ENCODE assay signal across 1 cellular context in genomic region chr12:2553388-2554126, GRCh38.
TF ChIP-seq lines count a peak whose summit lies in the region.

No MANE protein-coding gene starts in this region.

TF ChIP-seq in HepG2, 621 proteins besides CTCF, POLR2A, EP300 and RAD21 (continued from another document):
- peak; percentile 39; the same call in 1 of the 2 replicates for TF ChIP-seq MAFF (IDR thresholded peaks at IDR 0.05; ENCODE audit: low read depth, low read length)
- TF ChIP-seq ZNF660 (CRISPR knock-in tag; IDR thresholded peaks at IDR 0.05; ENCODE audit: borderline replicate concordance, low read depth) = no peak
